Comparison of ENCODE assay signal across 19 cellular contexts in the genomic region with DNA sequence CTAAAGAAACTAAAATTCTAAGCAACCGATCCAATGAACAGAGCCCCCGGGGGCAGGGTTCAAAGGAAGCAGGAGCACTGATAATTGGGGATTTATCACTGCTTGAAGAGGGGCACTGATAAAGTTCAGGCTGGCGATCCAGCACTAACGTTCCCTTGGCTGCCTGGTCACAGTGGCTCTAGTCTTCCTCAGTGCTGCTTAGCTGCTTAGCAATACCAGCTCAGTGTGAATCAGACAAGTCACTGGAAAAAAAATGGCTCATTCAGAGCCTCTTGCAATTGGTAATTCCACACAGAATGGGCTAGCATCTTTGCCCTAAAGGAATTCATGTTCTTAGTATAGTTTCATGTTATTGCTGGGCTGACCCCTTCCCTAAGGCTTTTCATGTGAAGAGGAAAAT.
"Had no signal": no experiment of that assay in that cellular context is flagged by ENCODE, and none has a peak within 500 bp of the region (broad histone marks: within the 10 kb centered on the region; RNA-seq: fewer than 3 reads in every experiment).

No MANE protein-coding gene starts in this region.

- H3K36me3 Mint-ChIP-seq: naive B cell had no signal

- H3K27ac Mint-ChIP-seq: activated CD4-positive, alpha-beta memory T cell treated with anti-CD3 and anti-CD28 coated beads, Interleukin-2, amount 10 ng/mL, durations not matched to agents 7 days and 5 days; activated CD8-positive, alpha-beta memory T cell treated with anti-CD3 and anti-CD28 coated beads, Interleukin-2, amount 10 ng/mL, durations not matched to agents 7 days and 5 days; activated naive CD8-positive, alpha-beta T cell; naive B cell; T-helper 2 cell treated with Interferon-gamma antibody and Interleukin-4, amounts not matched to agents 5 μg/mL and 100 μg/mL, for 36 hours had no signal

- H3K27ac ChIP-seq: gastrocnemius medialis, heart right ventricle, left ventricle myocardium inferior, tibial artery had no signal

- H3K4me1 Mint-ChIP-seq: activated CD4-positive, alpha-beta memory T cell treated with anti-CD3 and anti-CD28 coated beads, Interleukin-2, amount 10 ng/mL, durations not matched to agents 7 days and 5 days; activated CD8-positive, alpha-beta memory T cell treated with anti-CD3 and anti-CD28 coated beads, Interleukin-2, amount 10 ng/mL, durations not matched to agents 7 days and 5 days; naive B cell had no signal

- ATAC-seq: activated CD8-positive, alpha-beta memory T cell treated with anti-CD3 and anti-CD28 coated beads, Interleukin-2, amount 10 ng/mL, durations not matched to agents 7 days and 5 days; gastrocnemius medialis; heart right ventricle; mucosa of descending colon had no signal

- H3K4me3 ChIP-seq: gastrocnemius medialis, heart right ventricle, left ventricle myocardium inferior, mucosa of descending colon, tibial artery had no signal

- FAIRE-seq: TTC549, urothelium cell line had no signal

- H3K9me3 ChIP-seq: gastrocnemius medialis, heart right ventricle, left ventricle myocardium inferior, mucosa of descending colon, tibial artery had no signal

- H3K27me3 Mint-ChIP-seq: activated CD4-positive, alpha-beta memory T cell treated with anti-CD3 and anti-CD28 coated beads, Interleukin-2, amount 10 ng/mL, durations not matched to agents 7 days and 5 days; activated CD8-positive, alpha-beta memory T cell treated with anti-CD3 and anti-CD28 coated beads, Interleukin-2, amount 10 ng/mL, durations not matched to agents 7 days and 5 days; activated naive CD8-positive, alpha-beta T cell; naive B cell had no signal

- DNase-seq: activated CD4-positive, alpha-beta memory T cell treated with anti-CD3 and anti-CD28 coated beads, Interleukin-2, amount 10 ng/mL, durations not matched to agents 7 days and 5 days; activated CD4-positive, alpha-beta T cell treated with anti-CD3 and anti-CD28 coated beads for 48 hours; activated CD4-positive, CD25-positive, alpha-beta regulatory T cell; activated CD8-positive, alpha-beta memory T cell treated with anti-CD3 and anti-CD28 coated beads, Interleukin-2, amount 10 ng/mL, durations not matched to agents 7 days and 5 days; erythroblast; gastrocnemius medialis; heart right ventricle; kidney glomerular epithelial cell; left ventricle myocardium inferior; mammary epithelial cell; mucosa of descending colon; naive B cell; retina; stimulated activated naive CD4-positive, alpha-beta T cell; tibial artery had no signal

- H3K4me3 Mint-ChIP-seq: activated CD4-positive, alpha-beta memory T cell treated with anti-CD3 and anti-CD28 coated beads, Interleukin-2, amount 10 ng/mL, durations not matched to agents 7 days and 5 days; activated CD8-positive, alpha-beta memory T cell treated with anti-CD3 and anti-CD28 coated beads, Interleukin-2, amount 10 ng/mL, durations not matched to agents 7 days and 5 days; activated naive CD8-positive, alpha-beta T cell; naive B cell; T-helper 2 cell treated with Interferon-gamma antibody and Interleukin-4, amounts not matched to agents 5 μg/mL and 100 μg/mL, for 36 hours had no signal

- H3K27me3 ChIP-seq: gastrocnemius medialis, heart right ventricle, tibial artery had no signal

- H3K4me1 ChIP-seq: tibial artery had no signal
